ENCODE assay signal across 9 cellular contexts in the genomic region with DNA sequence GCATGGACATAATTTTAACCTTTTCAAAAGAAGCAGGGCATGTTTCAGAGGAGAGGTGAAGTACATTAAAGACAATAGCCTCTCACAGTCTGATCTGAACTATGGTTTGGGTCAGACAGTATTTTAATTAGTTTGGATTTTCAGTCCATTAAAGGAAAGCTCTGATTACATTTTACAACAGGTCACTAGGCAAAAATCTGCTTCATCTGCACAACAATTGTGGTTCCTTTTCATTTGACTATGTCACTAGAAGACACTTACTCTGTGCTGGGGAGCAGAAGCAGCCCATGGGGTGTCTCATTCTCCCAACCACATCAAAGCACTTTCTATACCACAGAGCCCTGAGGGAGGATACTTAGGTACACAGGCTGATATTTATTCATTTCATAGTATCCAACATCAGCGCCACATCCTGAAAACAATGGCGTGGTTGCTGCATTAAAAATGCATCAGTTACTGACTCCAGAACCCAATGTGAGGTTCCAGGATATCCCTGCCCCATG. TPM values are rescaled to one million over a fixed set of nuclear protein-coding genes. Genes with fewer than 3 reads are reported as not detected.
DNase-seq lines count a peak whose midpoint lies in the region; ATAC-seq and TF ChIP-seq lines count a peak whose summit lies in the region.
"Had no signal": no experiment of that assay in that cellular context is flagged by ENCODE, and none has a peak within 500 bp of the region (broad histone marks: within the 10 kb centered on the region; RNA-seq: fewer than 3 reads in every experiment).

No MANE protein-coding gene starts in this region.

- TF ChIP-seq CTCF in astrocyte of the spinal cord (IDR thresholded peaks at IDR 0.05; ENCODE audit: low read depth, low read length) = no peak

- H3K4me3 ChIP-seq in astrocyte of the spinal cord (ENCODE audit: low read depth, low read length) = no peak overlapping the region

- in situ Hi-C loops in astrocyte of the spinal cord (cut with HindIII; ENCODE audit: low sequenced_read_pairs) = no loop called here

- peak; percentile 0 for DNase-seq in DMS79 (lab: John Stamatoyannopoulos, UW)
- DNase-seq in M059J (ENCODE audit: low read depth) = peak; percentile 97
- DNase-seq in astrocyte of the spinal cord (ENCODE audit: low read depth, low spot score) = peak; percentile 67
- DNase-seq in NCI-H748 (lab: John Stamatoyannopoulos, UW; ENCODE audit: unreplicated experiment) = no peak
- no peak for DNase-seq in globus pallidus (ENCODE audit: low spot score)
- DNase-seq: NCI-H1694 had no signal

- ATAC-seq in GM21526 (IDR thresholded peaks at IDR 0.05; ENCODE audit: low FRiP score, unreplicated experiment) = peak; percentile 70
- no peak for ATAC-seq in HG03460 (IDR thresholded peaks at IDR 0.05; ENCODE audit: unreplicated experiment)
- no peak for ATAC-seq in GM19452 (IDR thresholded peaks at IDR 0.05; ENCODE audit: unreplicated experiment)

RNA-seq across cellular contexts. Expression of a gene that starts 36.6 kb away (rescaled TPM):
- total RNA-seq in M059J (2014; rRNA removed; shearing (Covaris generic)) = 82.7 and 173 TPM in 2 replicates

Comparison
In these comparisons a context has a peak if more than half of its experiments do, and no peak if none do; other contexts are left out.
1. DNase-seq: peak in DMS79 (single experiment), M059J (single experiment) and astrocyte of the spinal cord (single experiment); none in NCI-H748 (single experiment) and globus pallidus (single experiment).